7 cellular contexts compared by ENCODE assay signal in the genomic region with DNA sequence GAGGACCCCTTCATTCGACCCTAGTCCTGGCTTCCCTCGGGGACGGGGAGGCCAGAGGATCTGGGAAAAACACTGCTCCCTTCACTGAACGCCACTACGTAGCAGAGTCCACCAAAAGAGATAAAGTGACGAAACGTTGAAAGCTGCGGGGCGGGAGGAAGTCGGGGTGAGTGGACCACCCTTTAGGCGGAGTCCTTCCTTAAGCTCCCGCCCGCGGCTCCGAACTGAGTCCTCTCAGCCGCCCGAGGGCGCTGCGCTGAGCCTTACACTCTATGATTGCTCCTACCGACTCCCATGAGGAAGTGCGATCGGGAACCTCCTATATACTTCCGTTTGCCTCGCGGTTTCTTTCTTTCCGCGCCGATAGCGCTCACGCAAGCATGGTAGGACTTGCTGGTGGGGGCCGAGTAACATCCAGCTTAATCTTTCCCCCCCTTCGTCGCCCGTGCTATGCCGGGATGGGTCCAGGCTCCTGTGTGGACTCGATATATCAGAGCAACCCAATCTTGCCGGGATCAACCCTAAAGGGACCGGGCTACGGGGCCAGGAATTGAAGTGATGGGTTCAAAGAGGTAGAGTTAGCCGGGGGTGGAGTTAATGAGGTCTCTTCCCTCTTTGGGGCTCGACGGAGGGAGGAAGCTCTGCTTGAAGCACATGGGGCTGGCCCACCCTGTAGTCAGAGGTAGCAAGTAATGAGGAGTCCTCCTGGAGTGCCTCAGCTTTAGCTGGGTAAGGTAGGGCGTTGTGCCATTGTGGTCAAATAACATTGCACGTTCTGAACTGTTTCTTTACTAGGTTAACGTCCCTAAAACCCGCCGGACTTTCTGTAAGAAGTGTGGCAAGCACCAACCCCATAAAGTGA. TPM values are rescaled to one million over a fixed set of nuclear protein-coding genes. Genes with fewer than 3 reads are reported as not detected.
DNase-seq lines count a peak whose midpoint lies in the region; ATAC-seq, FAIRE-seq and TF ChIP-seq lines count a peak whose summit lies in the region.

A gene (plus strand): TSS at position 348 of the 862 bp plus-strand sequence. CDS start 33 bp downstream, at position 381.

- H4K20me1 ChIP-seq in GM12878 (ENCODE audit: control insufficient read depth, insufficient read depth): no peaks in the 10 kb centered on the region

- H3K27ac ChIP-seq in GM12878 (ENCODE audit: control insufficient read depth, insufficient read depth) (peak within 1 kb of the TSS; percentile 76), iPS DF 6.9 (ENCODE audit: low read length) (no peak within 1 kb of the TSS)

- TF ChIP-seq CTCF in GM12878 (IDR thresholded peaks at IDR 0.05 in 2 of 3, conservative IDR thresholded peaks at IDR 0.05 in 1 of 3; ENCODE audit: control insufficient read depth in 2 of 3, extremely low read depth in 1 of 3, insufficient read depth in 1 of 3, low read depth in 3 of 3, low read length in 3 of 3): peak; percentile 62 to 77 (median 74)

- WGBS in GM12878 (ENCODE audit: insufficient coverage, insufficient replicate concordance, low lambda C conversion rate, missing lambda C conversion rate): 28% methylated on average over 47 of the region's 47 CpGs
- WGBS in iPS DF 6.9 (ENCODE audit: insufficient coverage, insufficient read length): no CpG with 5 or more reads among the region's 47 CpGs

- in situ Hi-C loops in GM12878 (cut with MboI): no loop called here

- FAIRE-seq in GM12878 (lab: Jason Lieb, UNC): no peak

- intact Hi-C loops in GM12878 (cut with micrococcal nuclease; ENCODE audit: unreplicated experiment): loop anchor here (2.0 to 5.0 kb wide), 2 partner anchors 18 to 569 kb away; a partner anchor contains a TSS

- BruUV-seq in GM12878 (replicated peaks; lab: Mats Ljungman, UMichigan): TSS peak; percentile 79

- H3K9me3 ChIP-seq in GM12878 (replicated peaks; ENCODE audit: control insufficient read depth, insufficient read depth, low read length) (no peaks in the 10 kb centered on the region), iPS DF 6.9 (ENCODE audit: control insufficient read depth, insufficient read depth, low read length) (no peaks in the 10 kb centered on the region)

- H2AFZ ChIP-seq in GM12878 (ENCODE audit: control insufficient read depth, low read depth, low read length): peak within 1 kb of the TSS; percentile 85

- no peaks in the 10 kb centered on the region; a peak in 1 of 4 replicates for H3K36me3 ChIP-seq in GM12878 (ENCODE audit: control insufficient read depth in 2 of 2, insufficient read depth in 2 of 2, low read length in 1 of 2)
- peaks cover 12% of the 10 kb centered on the region; the same call in 1 of the 2 replicates for H3K36me3 ChIP-seq in iPS DF 6.9 (ENCODE audit: control insufficient read depth, insufficient read depth, low read length)

- H3K4me3 ChIP-seq in GM12878: peak within 1 kb of the TSS; percentile 72
- H3K4me3 ChIP-seq in iPS DF 6.9 (ENCODE audit: low read length): peak within 1 kb of the TSS; percentile 98
- H3K4me3 ChIP-seq in skeletal muscle cell (ENCODE audit: low read depth, low read length): peak within 1 kb of the TSS; percentile 69

- peak within 1 kb of the TSS; percentile 72 for H3K4me2 ChIP-seq in GM12878 (ENCODE audit: control insufficient read depth, insufficient read depth)

- H3K79me2 ChIP-seq in GM12878 (ENCODE audit: control insufficient read depth, insufficient read depth, low read length): peaks cover 28% of the 10 kb centered on the region

- SMC1A ChIA-PET in GM12878 (lab: Charles Lee; ENCODE audit: uncharacterized antibody, unreplicated experiment): interaction anchor here (1.1 to 2.0 kb wide), 4 partner anchors 22 to 42 kb away, joined by 4 to 6 read pairs (median 5); a partner anchor contains a TSS

- no peak for TF ChIP-seq RAD21 in GM12878 (IDR thresholded peaks at IDR 0.05; ENCODE audit: insufficient read depth, low read depth, low read length)

- CTCF ChIA-PET in GM12878 (lab: Yijun Ruan, JAX): interaction anchor here (0.6 to 2.1 kb wide), 8 partner anchors 11 to 42 kb away, joined by 3 to 9 read pairs (median 4); a partner anchor contains a TSS

- TF ChIP-seq POLR2A in GM12878 (IDR thresholded peaks at IDR 0.05; ENCODE audit: low read depth, low read length): peak; percentile 98

- peak; percentile 92 to 96 for DNase-seq in NCI-H2081 (lab: John Stamatoyannopoulos, UW)
- DNase-seq in T1000 (lab: John Stamatoyannopoulos, UW): peak; percentile 61
- peak; percentile 63 for DNase-seq in GM12878 (ENCODE audit: low read depth, low spot score)
- peak; percentile 67 for DNase-seq in iPS DF 6.9 (ENCODE audit: low read depth, low spot score)
- peak; percentile 69 for DNase-seq in skeletal muscle cell (ENCODE audit: low read depth)

- no peak for TF ChIP-seq EP300 in GM12878 (IDR thresholded peaks at IDR 0.05; ENCODE audit: borderline replicate concordance in 1 of 2, control insufficient read depth in 1 of 2, low read depth in 2 of 2, low read length in 2 of 2)

- RAD21 ChIA-PET in GM12878 (lab: Charles Lee; ENCODE audit: unreplicated experiment): interaction anchor here (1.0 kb wide), 1 partner anchor 42 kb away, joined by 4 read pairs; a partner anchor contains a TSS

- H3K9ac ChIP-seq in GM12878 (ENCODE audit: control insufficient read depth, insufficient read depth, low read length): peak within 1 kb of the TSS; percentile 88

- POLR2A ChIA-PET in GM12878 (lab: Charles Lee): interaction anchor here (1.2 to 2.6 kb wide), 4 partner anchors 14 to 43 kb away, joined by 3 to 12 read pairs (median 6); a partner anchor contains a TSS

- H3K27me3 ChIP-seq in GM12878 (replicated peaks in 1 of 2; ENCODE audit: control insufficient read depth in 2 of 2, insufficient read depth in 2 of 2, low read length in 1 of 2): no peaks in the 10 kb centered on the region
- no peaks in the 10 kb centered on the region for H3K27me3 ChIP-seq in iPS DF 6.9 (ENCODE audit: control insufficient read depth, insufficient read depth, low read length)

- H3K4me1 ChIP-seq in GM12878 (ENCODE audit: control insufficient read depth, insufficient read depth, low read length): no peaks in the 10 kb centered on the region
- no peaks in the 10 kb centered on the region for H3K4me1 ChIP-seq in iPS DF 6.9 (ENCODE audit: control insufficient read depth, insufficient read depth, low read length)

- peak; percentile 45 for ATAC-seq in GM18508 (IDR thresholded peaks at IDR 0.05; ENCODE audit: insufficient read depth, unreplicated experiment)
- peak; percentile 78 for ATAC-seq in HG03039 (IDR thresholded peaks at IDR 0.05; ENCODE audit: unreplicated experiment)
- ATAC-seq in GM12878: peak; percentile 85

TF ChIP-seq in GM12878, 131 proteins besides CTCF, POLR2A, EP300 and RAD21 (continues in another document):
- peak; percentile 48; the same call in 1 of the 2 replicates for TF ChIP-seq CREB1 (IDR thresholded peaks at IDR 0.05; ENCODE audit: low read depth)
- TF ChIP-seq, protein P1, sequence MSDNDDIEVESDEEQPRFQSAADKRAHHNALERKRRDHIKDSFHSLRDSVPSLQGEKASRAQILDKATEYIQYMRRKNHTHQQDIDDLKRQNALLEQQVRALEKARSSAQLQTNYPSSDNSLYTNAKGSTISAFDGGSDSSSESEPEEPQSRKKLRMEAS (IDR thresholded peaks at IDR 0.05; ENCODE audit: low read depth, low read length): peak; percentile 90
- peak; percentile 97 for TF ChIP-seq POLR2AphosphoS2 (IDR thresholded peaks at IDR 0.05; ENCODE audit: low read depth, low read length)
- TF ChIP-seq, protein P2, sequence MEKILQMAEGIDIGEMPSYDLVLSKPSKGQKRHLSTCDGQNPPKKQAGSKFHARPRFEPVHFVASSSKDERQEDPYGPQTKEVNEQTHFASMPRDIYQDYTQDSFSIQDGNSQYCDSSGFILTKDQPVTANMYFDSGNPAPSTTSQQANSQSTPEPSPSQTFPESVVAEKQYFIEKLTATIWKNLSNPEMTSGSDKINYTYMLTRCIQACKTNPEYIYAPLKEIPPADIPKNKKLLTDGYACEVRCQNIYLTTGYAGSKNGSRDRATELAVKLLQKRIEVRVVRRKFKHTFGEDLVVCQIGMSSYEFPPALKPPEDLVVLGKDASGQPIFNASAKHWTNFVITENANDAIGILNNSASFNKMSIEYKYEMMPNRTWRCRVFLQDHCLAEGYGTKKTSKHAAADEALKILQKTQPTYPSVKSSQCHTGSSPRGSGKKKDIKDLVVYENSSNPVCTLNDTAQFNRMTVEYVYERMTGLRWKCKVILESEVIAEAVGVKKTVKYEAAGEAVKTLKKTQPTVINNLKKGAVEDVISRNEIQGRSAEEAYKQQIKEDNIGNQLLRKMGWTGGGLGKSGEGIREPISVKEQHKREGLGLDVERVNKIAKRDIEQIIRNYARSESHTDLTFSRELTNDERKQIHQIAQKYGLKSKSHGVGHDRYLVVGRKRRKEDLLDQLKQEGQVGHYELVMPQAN (conservative IDR thresholded peaks at IDR 0.05): peak; percentile 60; the same call in 1 of the 2 replicates
- TF ChIP-seq, protein P3, sequence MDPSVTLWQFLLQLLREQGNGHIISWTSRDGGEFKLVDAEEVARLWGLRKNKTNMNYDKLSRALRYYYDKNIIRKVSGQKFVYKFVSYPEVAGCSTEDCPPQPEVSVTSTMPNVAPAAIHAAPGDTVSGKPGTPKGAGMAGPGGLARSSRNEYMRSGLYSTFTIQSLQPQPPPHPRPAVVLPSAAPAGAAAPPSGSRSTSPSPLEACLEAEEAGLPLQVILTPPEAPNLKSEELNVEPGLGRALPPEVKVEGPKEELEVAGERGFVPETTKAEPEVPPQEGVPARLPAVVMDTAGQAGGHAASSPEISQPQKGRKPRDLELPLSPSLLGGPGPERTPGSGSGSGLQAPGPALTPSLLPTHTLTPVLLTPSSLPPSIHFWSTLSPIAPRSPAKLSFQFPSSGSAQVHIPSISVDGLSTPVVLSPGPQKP (IDR thresholded peaks at IDR 0.05; ENCODE audit: low read depth, low read length): 0 out of 2 replicates have a peak, but pooled peaks have one; percentile 19
- peak; percentile 48 for TF ChIP-seq HCFC1 (IDR thresholded peaks at IDR 0.05; ENCODE audit: low read length)

RNA-seq across cellular contexts. Expression of the gene that starts here (rescaled TPM):
- 262 and 314 TPM in 2 replicates for total RNA-seq in GM12878 (2013; cell fraction: nucleolus; rRNA removed)
- total RNA-seq in GM12878 (2014; rRNA removed) (1,479 and 1,585 TPM in 2 replicates), GM12878 (2014; rRNA removed; fragmentation: Illumina TruSeq; extraction: Trizol) (3,614 and 3,813 TPM in 2 replicates), GM12878 (2021) (425 and 522 TPM in 2 replicates)
- polyA plus RNA-seq in GM12878 (2011; ENCODE audit: low read depth): 219 TPM
- polyA plus RNA-seq in GM12878 (2011; rRNA removed) (3,267 and 3,973 TPM in 2 replicates), GM12878 (2014; fragmentation: Illumina TruSeq; extraction: Trizol) (4,528 and 6,688 TPM in 2 replicates), GM12878 (2014; fragmentation: Nextera tagmentation; extraction: Ambion mirVana) (1,000 to 10,000 TPM; 3,535 to 3,952 TPM), GM12878 (2014; rRNA removed) (2,484 and 3,273 TPM in 2 replicates), GM12878 (2016; fragmentation: Nextera tagmentation; extraction: Ambion mirVana) (100 to 1,000 TPM; 771 to 830 TPM)
- 615 and 2,011 TPM in 2 replicates for polyA plus RNA-seq in GM12878 (2011; cell fraction: cytosol; rRNA removed)
- 664 and 927 TPM in 2 replicates for polyA plus RNA-seq in GM12878 (2011; cell fraction: nucleus; rRNA removed)
- polyA plus RNA-seq in GM12878 (2012): 1,929 and 2,829 TPM in 2 replicates
- polyA minus RNA-seq in GM12878 (2011; rRNA and poly(A)+ RNA removed): 153 and 443 TPM in 2 replicates
- 65.4 and 82.9 TPM in 2 replicates for polyA minus RNA-seq in GM12878 (2011; cell fraction: cytosol; rRNA and poly(A)+ RNA removed)
- polyA minus RNA-seq in GM12878 (2011; cell fraction: nucleus; rRNA and poly(A)+ RNA removed): 56.8 and 89.8 TPM in 2 replicates
